Comparison of ENCODE assay signal across 13 cellular contexts in genomic region chr1:54463259-54464030, GRCh38. TPM values are rescaled to one million over a fixed set of nuclear protein-coding genes. Genes with fewer than 3 reads are reported as not detected.
A peak's percentile ranks its signal among the peaks of the same experiment; 100 is the strongest.
DNase-seq lines count a peak whose midpoint lies in the region; ATAC-seq and TF ChIP-seq lines count a peak whose summit lies in the region.
"Had no signal": no experiment of that assay in that cellular context is flagged by ENCODE, and none has a peak within 500 bp of the region (broad histone marks: within the 10 kb centered on the region; RNA-seq: fewer than 3 reads in every experiment).

No MANE protein-coding gene starts in this region.

- H3F3A ChIP-seq in SK-N-SH (replicated peaks; ENCODE audit: insufficient read depth) (no peaks in the 10 kb centered on the region), Loucy (ENCODE audit: low read depth) (no peaks in the 10 kb centered on the region)

- peaks cover 40% of the 10 kb centered on the region for H3K4me1 Mint-ChIP-seq in activated naive CD8-positive, alpha-beta T cell (ENCODE audit: low read depth)
- H3K4me1 Mint-ChIP-seq in nephron: peaks cover 76% of the 10 kb centered on the region

- H3K4me3 ChIP-seq in SK-N-SH (ENCODE audit: low read depth in 2 of 2, low read length in 1 of 2) (no peak overlapping the region), Loucy (ENCODE audit: low read length, poor library complexity, severe bottlenecking) (no peak overlapping the region)
- H3K4me3 ChIP-seq: ovary, upper lobe of left lung had no signal

- no peaks in the 10 kb centered on the region for H3K36me3 Mint-ChIP-seq in activated naive CD8-positive, alpha-beta T cell
- no peaks in the 10 kb centered on the region for H3K36me3 Mint-ChIP-seq in nephron (ENCODE audit: low read depth)

- TF ChIP-seq CTCF in SK-N-SH (IDR thresholded peaks at IDR 0.05) (no peak), Loucy (conservative IDR thresholded peaks at IDR 0.05; ENCODE audit: low read length) (no peak), nephron (IDR thresholded peaks at IDR 0.05; ENCODE audit: unreplicated experiment in 3 of 3) (no peak)

- H3K36me3 ChIP-seq in SK-N-SH (replicated peaks in 1 of 2; ENCODE audit: control insufficient read depth in 1 of 2, insufficient read depth in 2 of 2, low read length in 1 of 2) (no peaks in the 10 kb centered on the region), Loucy (ENCODE audit: insufficient read depth, low read length) (no peaks in the 10 kb centered on the region)
- H3K36me3 ChIP-seq: ovary, upper lobe of left lung had no signal

- WGBS in SK-N-SH (ENCODE audit: low lambda C conversion rate): 74% methylated on average over 7 of the region's 10 CpGs

- H3K79me2 ChIP-seq in SK-N-SH (ENCODE audit: insufficient read depth) (no peaks in the 10 kb centered on the region), Loucy (ENCODE audit: insufficient read depth, low read length) (no peaks in the 10 kb centered on the region)

- TF ChIP-seq EP300 in SK-N-SH (IDR thresholded peaks at IDR 0.05; ENCODE audit: borderline replicate concordance in 1 of 2, low read depth in 1 of 2, low read length in 1 of 2): no peak

- peak overlapping the region; percentile 5 for H3K27ac Mint-ChIP-seq in activated naive CD8-positive, alpha-beta T cell
- peak overlapping the region; percentile 94 to 98 (median 97) for H3K27ac Mint-ChIP-seq in nephron

- no peak for TF ChIP-seq RAD21 in SK-N-SH (IDR thresholded peaks at IDR 0.05; ENCODE audit: low read length)

- CTCF ChIA-PET in SK-N-SH (lab: Yijun Ruan, JAX): interaction anchor here (0.6 to 1.3 kb wide), 3 partner anchors 9 to 34 kb away, joined by 3 to 4 read pairs (median 4); no protein-coding TSS in a partner anchor

- H3K4me1 ChIP-seq in SK-N-SH (ENCODE audit: control insufficient read depth in 1 of 2, insufficient read depth in 2 of 2, low read depth in 1 of 2, low read length in 1 of 2): peaks cover 0 to 20% of the 10 kb centered on the region in 2 experiments; a peak in 1 of 4 replicates
- H3K4me1 ChIP-seq in Loucy (ENCODE audit: insufficient read depth, low read length, poor library complexity, severe bottlenecking): peaks cover 27% of the 10 kb centered on the region

- H3K9me3 Mint-ChIP-seq in activated naive CD8-positive, alpha-beta T cell (ENCODE audit: low read depth): no peaks in the 10 kb centered on the region
- no peaks in the 10 kb centered on the region for H3K9me3 Mint-ChIP-seq in nephron

- no peaks in the 10 kb centered on the region for H3K27me3 Mint-ChIP-seq in activated naive CD8-positive, alpha-beta T cell
- peaks cover 6% of the 10 kb centered on the region for H3K27me3 Mint-ChIP-seq in nephron (ENCODE audit: low read depth)

- H3K27me3 ChIP-seq in SK-N-SH (ENCODE audit: insufficient read depth) (no peaks in the 10 kb centered on the region), Loucy (ENCODE audit: insufficient read depth, low read length, poor library complexity, severe bottlenecking) (no peaks in the 10 kb centered on the region)
- H3K27me3 ChIP-seq: ovary, upper lobe of left lung had no signal

- H2AFZ ChIP-seq in SK-N-SH (ENCODE audit: low read depth) (no peak overlapping the region), Loucy (ENCODE audit: low read length) (0 out of 2 replicates have a peak overlapping the region, but pooled peaks have one; percentile 77)

- H3K27ac ChIP-seq in SK-N-SH (ENCODE audit: low read depth in 2 of 2, low read length in 1 of 2): no peak overlapping the region
- H3K27ac ChIP-seq: ovary had no signal

- peak; percentile 37 for DNase-seq in SK-N-SH
- no peak for DNase-seq in NCI-H446 treated with DMSO at 0.1 percent for 48 hours (lab: John Stamatoyannopoulos, UW)
- no peak for DNase-seq in MV-4-11 (lab: John Stamatoyannopoulos, UW)
- DNase-seq in middle frontal gyrus (ENCODE audit: extremely low spot score, low spot score): no peak
- DNase-seq: activated CD4-positive, alpha-beta T cell treated with anti-CD3 and anti-CD28 coated beads for 1 hour; mammary epithelial cell; stimulated activated CD4-positive, alpha-beta T cell treated with anti-CD3 and anti-CD28 coated beads, Interleukin-15, amount 100 ng/mL, for 24 hours; upper lobe of left lung had no signal

- H3K9ac ChIP-seq in SK-N-SH: no peak overlapping the region
- H3K9ac ChIP-seq in Loucy (ENCODE audit: low read depth, low read length, poor library complexity, severe bottlenecking): peak overlapping the region; percentile 65

- H3K4me2 ChIP-seq in SK-N-SH: no peak overlapping the region
- H3K4me2 ChIP-seq in Loucy (ENCODE audit: low read depth, low read length, poor library complexity, severe bottlenecking): no peak overlapping the region

- no peak overlapping the region for H3K4me3 Mint-ChIP-seq in activated naive CD8-positive, alpha-beta T cell
- peak overlapping the region; percentile 20 to 57 (median 57) for H3K4me3 Mint-ChIP-seq in nephron

- POLR2A ChIA-PET in SK-N-SH (lab: Yijun Ruan, JAX): no interaction called here

- H4K20me1 ChIP-seq in SK-N-SH (ENCODE audit: insufficient read depth) (no peaks in the 10 kb centered on the region), Loucy (ENCODE audit: insufficient read depth, low read length, poor library complexity, severe bottlenecking) (no peaks in the 10 kb centered on the region)

- no peak for ATAC-seq in SK-N-SH treated with all-trans-retinoic acid at 6 μM for 48 hours

- H3K9me2 ChIP-seq in SK-N-SH (no peaks in the 10 kb centered on the region), Loucy (replicated peaks; ENCODE audit: low read depth, low read length) (no peaks in the 10 kb centered on the region)

- H3K9me3 ChIP-seq in SK-N-SH: no peaks in the 10 kb centered on the region
- no peaks in the 10 kb centered on the region for H3K9me3 ChIP-seq in Loucy (ENCODE audit: insufficient read depth, low read depth, low read length)
- H3K9me3 ChIP-seq: ovary, upper lobe of left lung had no signal

TF ChIP-seq in SK-N-SH, 30 proteins besides CTCF, POLR2A, EP300 and RAD21:
- TF ChIP-seq MXI1 (IDR thresholded peaks at IDR 0.05; ENCODE audit: low read depth, low read length): no peak
- TF ChIP-seq MEF2A (IDR thresholded peaks at IDR 0.05; ENCODE audit: borderline replicate concordance, low read depth): no peak
- no peak for TF ChIP-seq EZH2phosphoT487 (IDR thresholded peaks at IDR 0.05; ENCODE audit: borderline replicate concordance, low read depth)
- TF ChIP-seq, protein P1, sequence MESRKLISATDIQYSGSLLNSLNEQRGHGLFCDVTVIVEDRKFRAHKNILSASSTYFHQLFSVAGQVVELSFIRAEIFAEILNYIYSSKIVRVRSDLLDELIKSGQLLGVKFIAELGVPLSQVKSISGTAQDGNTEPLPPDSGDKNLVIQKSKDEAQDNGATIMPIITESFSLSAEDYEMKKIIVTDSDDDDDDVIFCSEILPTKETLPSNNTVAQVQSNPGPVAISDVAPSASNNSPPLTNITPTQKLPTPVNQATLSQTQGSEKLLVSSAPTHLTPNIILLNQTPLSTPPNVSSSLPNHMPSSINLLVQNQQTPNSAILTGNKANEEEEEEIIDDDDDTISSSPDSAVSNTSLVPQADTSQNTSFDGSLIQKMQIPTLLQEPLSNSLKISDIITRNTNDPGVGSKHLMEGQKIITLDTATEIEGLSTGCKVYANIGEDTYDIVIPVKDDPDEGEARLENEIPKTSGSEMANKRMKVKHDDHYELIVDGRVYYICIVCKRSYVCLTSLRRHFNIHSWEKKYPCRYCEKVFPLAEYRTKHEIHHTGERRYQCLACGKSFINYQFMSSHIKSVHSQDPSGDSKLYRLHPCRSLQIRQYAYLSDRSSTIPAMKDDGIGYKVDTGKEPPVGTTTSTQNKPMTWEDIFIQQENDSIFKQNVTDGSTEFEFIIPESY (IDR thresholded peaks at IDR 0.05; ENCODE audit: borderline replicate concordance, low read depth): no peak
- 0 out of 2 replicates have a peak, but pooled peaks have one; percentile 14 for TF ChIP-seq NFIC (IDR thresholded peaks at IDR 0.05; ENCODE audit: borderline replicate concordance)

TF ChIP-seq in SK-N-SH treated with all-trans-retinoic acid at 6 μM for 48 hours, 23 proteins besides CTCF, POLR2A, EP300 and RAD21 (continues in another document):
- TF ChIP-seq TCF4 (CRISPR knock-in tag; IDR thresholded peaks at IDR 0.05; ENCODE audit: borderline replicate concordance): no peak
- no peak for TF ChIP-seq ESRRG (CRISPR knock-in tag; IDR thresholded peaks at IDR 0.05)
- no peak for TF ChIP-seq ZNF70 (CRISPR knock-in tag; IDR thresholded peaks at IDR 0.05)
- no peak for TF ChIP-seq ZNF565 (CRISPR knock-in tag; conservative IDR thresholded peaks at IDR 0.05; ENCODE audit: low read depth)
- no peak for TF ChIP-seq CSDC2 (CRISPR knock-in tag; IDR thresholded peaks at IDR 0.05)
- TF ChIP-seq ZFP3 (CRISPR knock-in tag; IDR thresholded peaks at IDR 0.05): no peak
- TF ChIP-seq ZNF8 (CRISPR knock-in tag; IDR thresholded peaks at IDR 0.05): no peak
- TF ChIP-seq POU6F1 (CRISPR knock-in tag; IDR thresholded peaks at IDR 0.05; ENCODE audit: borderline replicate concordance, low read depth): no peak

RNA-seq across cellular contexts. Expression of gene SSBP3, which starts 57.3 kb away (rescaled TPM):
- 18.0 and 26.2 TPM in 2 replicates for polyA plus RNA-seq in SK-N-SH (2012; rRNA removed)
- 15.6 and 23.2 TPM in 2 replicates for polyA plus RNA-seq in SK-N-SH (2012; cell fraction: cytosol; rRNA removed)
- 11.7 and 18.1 TPM in 2 replicates for polyA plus RNA-seq in SK-N-SH (2012; cell fraction: nucleus; rRNA removed)
